ENCODE assay signal across 7 cellular contexts in the genomic region with DNA sequence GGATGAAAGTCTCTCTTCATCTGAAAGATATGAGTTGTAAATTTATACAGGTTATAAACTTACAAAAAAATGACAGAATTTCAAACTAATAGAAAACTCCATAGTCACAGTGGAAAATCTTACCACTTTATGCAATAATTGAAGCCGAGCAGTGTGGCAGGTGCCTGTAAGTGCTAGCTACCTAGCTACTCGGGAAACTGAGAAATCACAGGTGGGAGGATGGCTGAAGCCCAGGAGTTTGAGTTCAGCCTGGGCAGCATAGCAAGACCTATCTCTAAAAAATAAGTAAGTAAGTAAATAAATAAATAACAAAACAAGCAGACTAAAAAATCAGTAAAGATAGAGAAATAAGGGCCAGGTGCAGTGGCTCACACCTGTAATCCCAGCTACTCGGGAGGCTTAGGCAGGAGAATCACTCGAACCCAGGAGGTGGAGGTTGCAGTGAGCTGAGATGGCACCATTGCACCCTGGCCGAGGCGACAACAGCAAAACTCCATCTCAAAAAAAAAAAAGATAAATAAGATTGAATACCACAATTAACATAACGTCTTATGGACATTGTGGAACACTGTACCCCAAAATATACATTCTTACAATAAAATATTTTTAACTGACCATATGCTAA.
"Had no signal": no experiment of that assay in that cellular context is flagged by ENCODE, and none has a peak within 500 bp of the region (broad histone marks: within the 10 kb centered on the region; RNA-seq: fewer than 3 reads in every experiment).

No MANE protein-coding gene starts in this region.

- H3K27ac ChIP-seq: GM23248, KMS-11 had no signal

- DNase-seq: GM23248, GOT3, H9, HCEC 1CT, KBM-7 had no signal

- H3K4me2 ChIP-seq: KMS-11 had no signal

- FAIRE-seq: HTR-8/SVneo had no signal

- H2AFZ ChIP-seq: GM23248 had no signal

- H3K4me3 ChIP-seq: GM23248 had no signal

- H3K9ac ChIP-seq: GM23248, KMS-11 had no signal
